In the genomic region with DNA sequence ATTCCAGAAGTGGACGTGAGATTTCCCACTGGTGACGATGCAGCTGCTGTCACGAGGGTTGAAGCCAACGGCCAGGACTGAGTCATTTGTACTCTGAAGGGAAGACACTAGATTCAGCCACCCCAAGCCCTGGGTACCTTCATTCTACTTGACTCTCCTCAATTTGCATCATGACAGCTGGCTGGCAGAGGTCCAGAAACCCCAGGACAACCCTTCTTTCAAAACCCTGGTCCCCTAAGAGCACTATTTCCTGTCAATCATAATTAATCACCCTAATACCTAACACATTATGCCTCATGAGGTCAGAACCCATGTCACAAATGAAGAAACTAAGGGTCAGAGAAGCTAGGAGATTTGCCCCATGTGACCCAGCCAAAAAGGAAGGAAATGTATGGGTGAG, we compare ENCODE assay signal across 23 cellular contexts. TPM values are rescaled to one million over a fixed set of nuclear protein-coding genes. Genes with fewer than 3 reads are reported as not detected.
DNase-seq lines count a peak whose midpoint lies in the region; ATAC-seq and TF ChIP-seq lines count a peak whose summit lies in the region.
"Had no signal": no experiment of that assay in that cellular context is flagged by ENCODE, and none has a peak within 500 bp of the region (broad histone marks: within the 10 kb centered on the region; RNA-seq: fewer than 3 reads in every experiment).

No MANE protein-coding gene starts in this region.

- H3K4me1 ChIP-seq in OCI-LY1 (ENCODE audit: insufficient read depth, low read length, severe bottlenecking) (peaks cover 40% of the 10 kb centered on the region), iPS-20b (ENCODE audit: insufficient read depth, low read length) (peaks cover 8% of the 10 kb centered on the region; the same call in 1 of the 2 replicates)

- no peaks in the 10 kb centered on the region for H4K20me1 ChIP-seq in OCI-LY1 (ENCODE audit: insufficient read depth, low read length)

- peak; percentile 13 for DNase-seq in NCI-H1105 treated with DMSO at 0.1 percent for 48 hours (lab: John Stamatoyannopoulos, UW)
- DNase-seq in NCI-H1105 (lab: John Stamatoyannopoulos, UW), result no peak
- no peak for DNase-seq in CD4-positive, alpha-beta T cell
- no peak for DNase-seq in nucleus accumbens (lab: John Stamatoyannopoulos, UW)
- no peak for DNase-seq in HCEC 1CT
- no peak for DNase-seq in NCI-H2081 treated with DMSO at 0.1 percent for 48 hours (lab: John Stamatoyannopoulos, UW)
- DNase-seq: activated CD4-positive, alpha-beta T cell treated with anti-CD3 and anti-CD28 coated beads, Interleukin-2, amount 50 U/mL, for 4 hours; activated T-cell treated with anti-CD3 and anti-CD28 coated beads, Interleukin-2, amount 50 U/mL, for 72 hours; brain microvascular endothelial cell; C1 segment of cervical spinal cord; cortex of kidney; foreskin fibroblast; GM23248; kidney glomerular epithelial cell; NCI-H1048; NCI-H2171 treated with DMSO at 0.1 percent for 48 hours; NCI-H748 treated with DMSO at 0.1 percent for 48 hours; occipital lobe; stimulated activated CD4-positive, alpha-beta T cell treated with anti-CD3 and anti-CD28 coated beads, Interleukin-15, amount 100 ng/mL, for 24 hours; stimulated activated naive CD4-positive, alpha-beta T cell treated with Interleukin-2 at 50 U/mL for 16 hours; transverse colon had no signal

- H3K27ac Mint-ChIP-seq in CD4-positive, alpha-beta T cell, result no peak overlapping the region
- H3K27ac Mint-ChIP-seq: activated T-cell treated with anti-CD3 and anti-CD28 coated beads, Interleukin-2, amount 50 U/mL, for 72 hours had no signal

- H3K36me3 Mint-ChIP-seq in CD4-positive, alpha-beta T cell (ENCODE audit: low read depth), result peaks cover 63% of the 10 kb centered on the region

- POLR2A ChIA-PET in CD4-positive, alpha-beta T cell (lab: Charles Lee), result interaction anchor here (0.7 to 2.5 kb wide), 5 partner anchors 8 to 248 kb away, joined by 3 to 16 read pairs (median 4); a partner anchor contains a TSS

- H3K9me2 ChIP-seq in OCI-LY1 (ENCODE audit: low read depth, low read length), result no peaks in the 10 kb centered on the region

- peak overlapping the region; percentile 45; the same call in 1 of the 2 replicates for H3K4me2 ChIP-seq in OCI-LY1 (ENCODE audit: low read length)

- H3K4me3 Mint-ChIP-seq in CD4-positive, alpha-beta T cell, result peak overlapping the region; percentile 43
- H3K4me3 Mint-ChIP-seq: activated T-cell treated with anti-CD3 and anti-CD28 coated beads, Interleukin-2, amount 50 U/mL, for 72 hours had no signal

- H3K79me2 ChIP-seq in OCI-LY1 (ENCODE audit: insufficient read depth, low read length), result no peaks in the 10 kb centered on the region

- no peaks in the 10 kb centered on the region for H3K27me3 ChIP-seq in CD4-positive, alpha-beta T cell (ENCODE audit: control insufficient read depth, insufficient read depth, low read length)
- no peaks in the 10 kb centered on the region for H3K27me3 ChIP-seq in OCI-LY1 (ENCODE audit: insufficient read depth, low read length)
- peaks cover 29% of the 10 kb centered on the region for H3K27me3 ChIP-seq in iPS-20b (ENCODE audit: insufficient read depth, low read length)
- H3K27me3 ChIP-seq: brain microvascular endothelial cell, transverse colon had no signal

- no peaks in the 10 kb centered on the region for H3K9me3 Mint-ChIP-seq in CD4-positive, alpha-beta T cell
- H3K9me3 Mint-ChIP-seq: activated T-cell treated with anti-CD3 and anti-CD28 coated beads, Interleukin-2, amount 50 U/mL, for 72 hours had no signal

- CTCF ChIA-PET in CD4-positive, alpha-beta T cell (lab: Charles Lee), result no interaction called here

- peaks cover 50% of the 10 kb centered on the region for H3K4me1 Mint-ChIP-seq in CD4-positive, alpha-beta T cell (ENCODE audit: low read depth)

- no peak overlapping the region for H2AFZ ChIP-seq in OCI-LY1 (ENCODE audit: low read length)
- H2AFZ ChIP-seq: GM23248 had no signal

- no peaks in the 10 kb centered on the region for H3K9me3 ChIP-seq in CD4-positive, alpha-beta T cell (ENCODE audit: control insufficient read depth, low read length)
- H3K9me3 ChIP-seq in OCI-LY1 (ENCODE audit: low read length) (no peaks in the 10 kb centered on the region), iPS-20b (ENCODE audit: insufficient read depth, low read depth, low read length) (no peaks in the 10 kb centered on the region)
- H3K9me3 ChIP-seq: transverse colon had no signal

- intact Hi-C loops in CD4-positive, alpha-beta T cell (cut with DNase I, micrococcal nuclease), result loop anchor here in 1 of 2 experiments (10.0 kb wide), 1 partner anchor 157 kb away; a partner anchor contains a TSS

- H3K27ac ChIP-seq in CD4-positive, alpha-beta T cell (ENCODE audit: low read depth, low read length), result no peak overlapping the region
- H3K27ac ChIP-seq in OCI-LY1 (ENCODE audit: low read depth, low read length, poor library complexity, severe bottlenecking) (peak overlapping the region; percentile 76), iPS-20b (ENCODE audit: low read length) (no peak overlapping the region)
- H3K27ac ChIP-seq: brain microvascular endothelial cell, GM23248, transverse colon had no signal

- no peak for ATAC-seq in CD4-positive, alpha-beta T cell (ENCODE audit: poor library complexity)
- ATAC-seq: activated T-cell treated with anti-CD3 and anti-CD28 coated beads, Interleukin-2, amount 50 U/mL, for 72 hours had no signal

- H3K27me3 Mint-ChIP-seq in CD4-positive, alpha-beta T cell, result no peaks in the 10 kb centered on the region

- TF ChIP-seq CTCF in CD4-positive, alpha-beta T cell (IDR thresholded peaks at IDR 0.05), result no peak
- TF ChIP-seq CTCF in OCI-LY1 (IDR thresholded peaks at IDR 0.05; ENCODE audit: low read length), result no peak

- H3K36me3 ChIP-seq in OCI-LY1 (ENCODE audit: insufficient read depth, low read length) (peaks cover 47% of the 10 kb centered on the region), iPS-20b (ENCODE audit: insufficient read depth, low read depth, low read length) (no peaks in the 10 kb centered on the region)
- H3K36me3 ChIP-seq: transverse colon had no signal

- H3K4me3 ChIP-seq in OCI-LY1 (ENCODE audit: low read depth, low read length, poor library complexity, severe bottlenecking) (no peak overlapping the region), iPS-20b (ENCODE audit: low read length) (no peak overlapping the region)
- H3K4me3 ChIP-seq: GM23248, transverse colon had no signal

- no peaks in the 10 kb centered on the region; the same call in 1 of the 2 replicates for H3F3A ChIP-seq in OCI-LY1 (ENCODE audit: insufficient read depth, low read length)

- H3K9ac ChIP-seq in OCI-LY1 (ENCODE audit: low read length), result no peak overlapping the region; the same call in 1 of the 2 replicates
- H3K9ac ChIP-seq in iPS-20b (ENCODE audit: low read depth, low read length), result peak overlapping the region; percentile 65; the same call in 1 of the 2 replicates
- H3K9ac ChIP-seq: GM23248 had no signal

RNA-seq across cellular contexts. Expression of a gene that starts 4.8 kb away (rescaled TPM):
- 100 to 1,000 TPM; 142 to 144 TPM for total RNA-seq in CD4-positive, alpha-beta T cell

RNA-seq across cellular contexts. Expression of a gene that starts 5.3 kb away (rescaled TPM):
- under 1 TPM; 0.42 to 0.71 TPM for total RNA-seq in CD4-positive, alpha-beta T cell

RNA-seq across cellular contexts. Expression of a gene that starts 6.1 kb away (rescaled TPM):
- 100 to 1,000 TPM; 167 to 172 TPM for total RNA-seq in CD4-positive, alpha-beta T cell

RNA-seq across cellular contexts. Expression of a gene that starts 14.1 kb away (rescaled TPM):
- total RNA-seq in CD4-positive, alpha-beta T cell, result 10 to 100 TPM; 47.2 to 49.5 TPM

RNA-seq across cellular contexts. Expression of a gene that starts 16.4 kb away (rescaled TPM):
- total RNA-seq in CD4-positive, alpha-beta T cell, result 10 to 100 TPM; 25.5 to 26.2 TPM
